ENCODE assay signal across 26 cellular contexts in the genomic region with DNA sequence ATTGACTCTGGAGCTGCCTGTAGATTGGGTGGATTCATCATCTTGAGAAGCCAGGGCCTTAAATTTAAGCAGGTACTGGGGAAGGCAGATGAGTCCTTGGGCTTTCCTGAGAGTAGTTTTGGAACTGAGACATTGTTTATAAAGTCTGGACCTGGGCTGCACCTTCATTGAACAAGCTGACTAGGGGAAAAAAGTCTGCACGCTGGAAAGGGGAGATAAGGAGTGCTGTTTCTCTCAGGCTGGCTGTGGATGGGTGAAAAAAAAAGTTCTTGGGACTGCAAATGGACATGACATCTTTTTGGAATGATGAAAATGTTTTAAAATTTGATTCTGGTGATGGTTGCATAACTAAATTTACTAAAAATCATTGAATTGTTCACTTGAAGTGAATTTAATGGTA. TPM values are rescaled to one million over a fixed set of nuclear protein-coding genes. Genes with fewer than 3 reads are reported as not detected.
A peak's percentile ranks its signal among the peaks of the same experiment; 100 is the strongest.
DNase-seq lines count a peak whose midpoint lies in the region; ATAC-seq and TF ChIP-seq lines count a peak whose summit lies in the region.
"Had no signal": no experiment of that assay in that cellular context is flagged by ENCODE, and none has a peak within 500 bp of the region (broad histone marks: within the 10 kb centered on the region; RNA-seq: fewer than 3 reads in every experiment).

No MANE protein-coding gene starts in this region.

- no peak overlapping the region for H3K4me3 Mint-ChIP-seq in CD4-positive, CD25-positive, alpha-beta regulatory T cell
- no peak overlapping the region for H3K4me3 Mint-ChIP-seq in Calu3 (ENCODE audit: low read depth, unreplicated experiment)
- H3K4me3 Mint-ChIP-seq: activated naive CD4-positive, alpha-beta T cell treated with anti-CD3 and anti-CD28 coated beads, Interleukin-2, amount 50 U/mL, for 24 hours; neural crest cell; type B pancreatic cell had no signal

- H3K4me2 ChIP-seq in PC-3 (ENCODE audit: low read length): peak overlapping the region; percentile 0; the same call in 1 of the 2 replicates

- no peak overlapping the region for H3K27ac ChIP-seq in CD4-positive, CD25-positive, alpha-beta regulatory T cell (ENCODE audit: insufficient read depth, low read length, poor library complexity, severe bottlenecking)
- no peak overlapping the region for H3K27ac ChIP-seq in PC-3 (ENCODE audit: low read length)
- H3K27ac ChIP-seq: coronary artery, heart right ventricle, HL-60, right atrium auricular region, SJSA1, spleen had no signal

- no peaks in the 10 kb centered on the region for H3K9me2 ChIP-seq in PC-3 (replicated peaks; ENCODE audit: low read length)

- peaks cover 38% of the 10 kb centered on the region for H3K36me3 Mint-ChIP-seq in CD4-positive, CD25-positive, alpha-beta regulatory T cell
- H3K36me3 Mint-ChIP-seq in Calu3 (ENCODE audit: insufficient read depth, unreplicated experiment): peaks cover 51% of the 10 kb centered on the region

- no peaks in the 10 kb centered on the region for H3F3A ChIP-seq in PC-3 (ENCODE audit: low read length, unreplicated experiment)

- CTCF ChIA-PET in PC-3 (lab: Charles Lee) (interaction anchor here (1.0 kb wide), 1 partner anchor 102 kb away, joined by 5 read pairs; no protein-coding TSS in a partner anchor), Calu3 (lab: Charles Lee) (no interaction called here)

- DNase-seq in CD4-positive, CD25-positive, alpha-beta regulatory T cell: no peak
- DNase-seq in PC-3: no peak
- DNase-seq in erythroblast (lab: John Stamatoyannopoulos, UW): peak; percentile 58 to 69
- no peak for DNase-seq in Calu3
- no peak for DNase-seq in NCI-H2081 (lab: John Stamatoyannopoulos, UW)
- DNase-seq: activated CD4-positive, CD25-positive, alpha-beta regulatory T cell; anterior cingulate cortex; Caco-2; DMS79 treated with DMSO at 0.1 percent for 48 hours; esophagus squamous epithelium; foreskin melanocyte; heart right ventricle; Karpas-422; NCI-H1436; NCI-H748 treated with DMSO at 0.1 percent for 48 hours; spleen; substantia nigra had no signal

- peaks cover 12% of the 10 kb centered on the region for H3K4me1 ChIP-seq in CD4-positive, CD25-positive, alpha-beta regulatory T cell (ENCODE audit: control insufficient read depth, insufficient read depth, low read length, poor library complexity, severe bottlenecking)
- peaks cover 16% of the 10 kb centered on the region for H3K4me1 ChIP-seq in PC-3 (ENCODE audit: insufficient read depth, low read length)
- H3K4me1 ChIP-seq: esophagus squamous epithelium, right atrium auricular region, SJSA1 had no signal

- POLR2A ChIA-PET in PC-3 (lab: Charles Lee; ENCODE audit: unreplicated experiment): no interaction called here

- ATAC-seq in CD4-positive, CD25-positive, alpha-beta regulatory T cell (ENCODE audit: low read depth in 2 of 2): no peak
- ATAC-seq in PC-3: no peak
- ATAC-seq: heart right ventricle had no signal

- no peak for TF ChIP-seq POLR2A in erythroblast (IDR thresholded peaks at IDR 0.05; ENCODE audit: low read length)

- peak overlapping the region in 2 of 3 donors; percentile 43 to 68 for H3K27ac Mint-ChIP-seq in CD4-positive, CD25-positive, alpha-beta regulatory T cell
- H3K27ac Mint-ChIP-seq in Calu3 (ENCODE audit: unreplicated experiment): no peak overlapping the region
- H3K27ac Mint-ChIP-seq: activated naive CD4-positive, alpha-beta T cell treated with anti-CD3 and anti-CD28 coated beads, Interleukin-2, amount 50 U/mL, for 24 hours; type B pancreatic cell had no signal

- no peak overlapping the region for H3K4me3 ChIP-seq in CD4-positive, CD25-positive, alpha-beta regulatory T cell (ENCODE audit: low read depth, low read length)
- no peak overlapping the region for H3K4me3 ChIP-seq in PC-3 (ENCODE audit: low read length)
- H3K4me3 ChIP-seq: coronary artery, esophagus squamous epithelium, heart right ventricle, lung, right atrium auricular region, SJSA1, spleen had no signal

- peaks cover 72% of the 10 kb centered on the region for H3K79me2 ChIP-seq in PC-3 (ENCODE audit: low read length)

- no peaks in the 10 kb centered on the region for H3K9me3 ChIP-seq in CD4-positive, CD25-positive, alpha-beta regulatory T cell (ENCODE audit: control insufficient read depth in 2 of 2, low read length in 2 of 2)
- no peaks in the 10 kb centered on the region for H3K9me3 ChIP-seq in PC-3 (ENCODE audit: low read length)
- H3K9me3 ChIP-seq: Caco-2, esophagus squamous epithelium, heart right ventricle, right atrium auricular region, SJSA1, spleen had no signal

- H3K4me1 Mint-ChIP-seq in CD4-positive, CD25-positive, alpha-beta regulatory T cell: peaks cover 11 to 51% (median 20%) of the 10 kb centered on the region in 4 donors
- no peaks in the 10 kb centered on the region for H3K4me1 Mint-ChIP-seq in Calu3 (ENCODE audit: low read depth, unreplicated experiment)
- H3K4me1 Mint-ChIP-seq: neural crest cell had no signal

- TF ChIP-seq CTCF in PC-3 (conservative IDR thresholded peaks at IDR 0.05; ENCODE audit: low read depth, low read length) (no peak), Calu3 (IDR thresholded peaks at IDR 0.05; ENCODE audit: unreplicated experiment) (no peak)

- peaks cover 16% of the 10 kb centered on the region; the same call in 1 of the 2 replicates for H4K20me1 ChIP-seq in PC-3 (ENCODE audit: low read length)

- H3K9me3 Mint-ChIP-seq in CD4-positive, CD25-positive, alpha-beta regulatory T cell: no peaks in the 10 kb centered on the region
- no peaks in the 10 kb centered on the region for H3K9me3 Mint-ChIP-seq in Calu3 (ENCODE audit: low read depth, unreplicated experiment)
- H3K9me3 Mint-ChIP-seq: activated naive CD4-positive, alpha-beta T cell treated with anti-CD3 and anti-CD28 coated beads, Interleukin-2, amount 50 U/mL, for 24 hours; neural crest cell; type B pancreatic cell had no signal

- H3K36me3 ChIP-seq in CD4-positive, CD25-positive, alpha-beta regulatory T cell (ENCODE audit: control insufficient read depth, insufficient read depth, low read length): peaks cover 58% of the 10 kb centered on the region
- peaks cover 77% of the 10 kb centered on the region for H3K36me3 ChIP-seq in PC-3 (ENCODE audit: low read depth, low read length)

- H3K9ac ChIP-seq in PC-3 (ENCODE audit: low read length): no peak overlapping the region

- no TSS peak for BruUV-seq in PC-3 (replicated peaks; lab: Mats Ljungman, UMichigan)
- no TSS peak for BruUV-seq in Calu3 (replicated peaks; lab: Mats Ljungman, UMichigan)

- H3K27me3 ChIP-seq in CD4-positive, CD25-positive, alpha-beta regulatory T cell (ENCODE audit: control insufficient read depth, insufficient read depth, low read length): no peaks in the 10 kb centered on the region
- no peaks in the 10 kb centered on the region for H3K27me3 ChIP-seq in PC-3 (ENCODE audit: low read length)
- H3K27me3 ChIP-seq: esophagus squamous epithelium, heart right ventricle, right atrium auricular region, SJSA1, spleen had no signal

- H3K27me3 Mint-ChIP-seq in CD4-positive, CD25-positive, alpha-beta regulatory T cell: no peaks in the 10 kb centered on the region
- no peaks in the 10 kb centered on the region for H3K27me3 Mint-ChIP-seq in Calu3 (ENCODE audit: unreplicated experiment)
- H3K27me3 Mint-ChIP-seq: activated naive CD4-positive, alpha-beta T cell treated with anti-CD3 and anti-CD28 coated beads, Interleukin-2, amount 50 U/mL, for 24 hours; type B pancreatic cell had no signal

- no peak overlapping the region for H2AFZ ChIP-seq in PC-3 (ENCODE audit: low read length)

- intact Hi-C loops in PC-3 (cut with micrococcal nuclease) (no loop called here), Calu3 (cut with micrococcal nuclease; ENCODE audit: unreplicated experiment) (no loop called here)

RNA-seq across cellular contexts. Expression of gene SEC24C, which starts 12.0 kb away (rescaled TPM):
- total RNA-seq in CD4-positive, CD25-positive, alpha-beta regulatory T cell: 78.2 TPM
- 10 to 100 TPM; 30.2 to 39.3 (median 36.9) TPM for polyA plus RNA-seq in CD4-positive, CD25-positive, alpha-beta regulatory T cell
- total RNA-seq in PC-3 (2014; rRNA removed) (285 and 325 TPM in 2 replicates), Calu3 (2022) (91.7 and 98.4 TPM in 2 replicates)

RNA-seq across cellular contexts. Expression of gene CHCHD1, which starts 25.7 kb away (rescaled TPM):
- total RNA-seq in CD4-positive, CD25-positive, alpha-beta regulatory T cell: 6.3 TPM
- 10 to 100 TPM; 63.6 to 79.3 (median 70.0) TPM for polyA plus RNA-seq in CD4-positive, CD25-positive, alpha-beta regulatory T cell
- total RNA-seq in PC-3 (2014; rRNA removed) (199 and 238 TPM in 2 replicates), Calu3 (2022) (39.2 and 44.1 TPM in 2 replicates)

RNA-seq across cellular contexts. Expression of gene ZSWIM8, which starts 29.2 kb away (rescaled TPM):
- 95.5 TPM for total RNA-seq in CD4-positive, CD25-positive, alpha-beta regulatory T cell
- 10 to 100 TPM in 3 of 4 donors, 1 to 10 TPM in 1; 6.0 to 14.9 (median 11.8) TPM for polyA plus RNA-seq in CD4-positive, CD25-positive, alpha-beta regulatory T cell
- 152 and 173 TPM in 2 replicates for total RNA-seq in PC-3 (2014; rRNA removed)
- 59.9 and 69.9 TPM in 2 replicates for total RNA-seq in Calu3 (2022)

RNA-seq across cellular contexts. Expression of gene NDST2, which starts 55.2 kb away (rescaled TPM):
- total RNA-seq in CD4-positive, CD25-positive, alpha-beta regulatory T cell: 74.4 TPM
- polyA plus RNA-seq in CD4-positive, CD25-positive, alpha-beta regulatory T cell: 10 to 100 TPM; 20.6 to 28.5 (median 24.6) TPM
- total RNA-seq in PC-3 (2014; rRNA removed) (53.0 and 89.9 TPM in 2 replicates), Calu3 (2022) (24.8 and 26.7 TPM in 2 replicates)

RNA-seq across cellular contexts. Expression of gene AGAP5, which starts 58.3 kb away (rescaled TPM):
- 9.8 TPM for total RNA-seq in CD4-positive, CD25-positive, alpha-beta regulatory T cell
- under 1 TPM in 2 of 4 donors, not detected in 2; 0.07 to 0.18 TPM for polyA plus RNA-seq in CD4-positive, CD25-positive, alpha-beta regulatory T cell
- total RNA-seq in PC-3 (2014; rRNA removed): 15.0 and 18.2 TPM in 2 replicates
- total RNA-seq in Calu3 (2022): 12.1 and 13.4 TPM in 2 replicates
- total RNA-seq: RPMI7951 had no signal

Comparison
In these comparisons a context has a peak if more than half of its experiments do, and no peak if none do; other contexts are left out.
1. DNase-seq: peak in erythroblast (2 of 2); none in CD4-positive, CD25-positive, alpha-beta regulatory T cell (0 of 3), PC-3 (single experiment), Calu3 (single experiment) and NCI-H2081 (0 of 2).